17 cellular contexts compared by ENCODE assay signal in the genomic region with DNA sequence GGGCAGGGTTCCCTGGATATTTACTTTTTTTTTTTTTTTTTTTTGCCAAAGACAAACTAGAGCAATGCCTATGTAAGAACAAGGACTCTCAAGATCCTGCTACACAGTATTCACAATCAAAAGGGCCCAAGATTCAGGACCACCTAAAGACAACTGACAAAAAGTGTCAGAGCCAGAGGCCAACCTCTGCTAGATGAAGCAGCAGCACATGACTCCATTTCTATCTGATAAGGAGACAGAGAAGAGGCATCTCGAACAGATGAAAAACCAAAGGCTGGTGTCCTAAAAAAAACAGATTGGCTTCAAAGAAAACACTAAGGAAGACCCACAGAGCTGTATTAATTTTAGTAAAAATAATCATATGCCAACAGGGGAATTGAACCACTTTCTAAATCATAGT. TPM values are rescaled to one million over a fixed set of nuclear protein-coding genes. Genes with fewer than 3 reads are reported as not detected.
DNase-seq lines count a peak whose midpoint lies in the region; ATAC-seq and TF ChIP-seq lines count a peak whose summit lies in the region.
"Had no signal": no experiment of that assay in that cellular context is flagged by ENCODE, and none has a peak within 500 bp of the region (broad histone marks: within the 10 kb centered on the region; RNA-seq: fewer than 3 reads in every experiment).

No MANE protein-coding gene starts in this region.

- H3K27ac Mint-ChIP-seq in activated T-cell treated with anti-CD3 and anti-CD28 coated beads, Interleukin-2, amount 50 U/mL, for 72 hours: peak overlapping the region; percentile 7
- peak overlapping the region; percentile 44 to 63 for H3K27ac Mint-ChIP-seq in effector memory CD8-positive, alpha-beta T cell
- H3K27ac Mint-ChIP-seq in stimulated activated memory B cell treated with anti-CD40 and anti-IgM and Interleukin-4, amounts not matched to agents 10 μg/mL and 1 μg/mL and 100 μg/mL, for 72 hours: peak overlapping the region; percentile 25

- no peaks in the 10 kb centered on the region for H3K27me3 ChIP-seq in sigmoid colon
- H3K27me3 ChIP-seq: SJCRH30 had no signal

- no peak for TF ChIP-seq POLR2A in sigmoid colon (IDR thresholded peaks at IDR 0.05)

- intact Hi-C loops in OCI-LY7 (cut with micrococcal nuclease; ENCODE audit: unreplicated experiment) (no loop called here), sigmoid colon (cut with DNase I) (no loop called here)

- H3K79me2 ChIP-seq in OCI-LY7 (ENCODE audit: insufficient read depth, low read depth, low read length): no peaks in the 10 kb centered on the region

- H3K36me3 Mint-ChIP-seq in activated T-cell treated with anti-CD3 and anti-CD28 coated beads, Interleukin-2, amount 50 U/mL, for 72 hours (ENCODE audit: insufficient read depth in 2 of 2): peaks cover 16 to 44% of the 10 kb centered on the region in 2 donors
- peaks cover 68% of the 10 kb centered on the region for H3K36me3 Mint-ChIP-seq in effector memory CD8-positive, alpha-beta T cell (ENCODE audit: insufficient read depth)
- peaks cover 83% of the 10 kb centered on the region for H3K36me3 Mint-ChIP-seq in stimulated activated memory B cell treated with anti-CD40 and anti-IgM and Interleukin-4, amounts not matched to agents 10 μg/mL and 1 μg/mL and 100 μg/mL, for 72 hours

- H3K4me3 Mint-ChIP-seq in activated T-cell treated with anti-CD3 and anti-CD28 coated beads, Interleukin-2, amount 50 U/mL, for 72 hours: no peak overlapping the region
- H3K4me3 Mint-ChIP-seq in effector memory CD8-positive, alpha-beta T cell: no peak overlapping the region
- no peak overlapping the region for H3K4me3 Mint-ChIP-seq in stimulated activated memory B cell treated with anti-CD40 and anti-IgM and Interleukin-4, amounts not matched to agents 10 μg/mL and 1 μg/mL and 100 μg/mL, for 72 hours
- H3K4me3 Mint-ChIP-seq: CD8-positive, alpha-beta memory T cell had no signal

- H3K9me3 Mint-ChIP-seq in activated T-cell treated with anti-CD3 and anti-CD28 coated beads, Interleukin-2, amount 50 U/mL, for 72 hours: no peaks in the 10 kb centered on the region
- no peaks in the 10 kb centered on the region for H3K9me3 Mint-ChIP-seq in effector memory CD8-positive, alpha-beta T cell
- no peaks in the 10 kb centered on the region for H3K9me3 Mint-ChIP-seq in stimulated activated memory B cell treated with anti-CD40 and anti-IgM and Interleukin-4, amounts not matched to agents 10 μg/mL and 1 μg/mL and 100 μg/mL, for 72 hours
- H3K9me3 Mint-ChIP-seq: CD8-positive, alpha-beta memory T cell had no signal

- no peaks in the 10 kb centered on the region for H3K27me3 Mint-ChIP-seq in activated T-cell treated with anti-CD3 and anti-CD28 coated beads, Interleukin-2, amount 50 U/mL, for 72 hours (ENCODE audit: low read depth)
- H3K27me3 Mint-ChIP-seq in effector memory CD8-positive, alpha-beta T cell: no peaks in the 10 kb centered on the region
- no peaks in the 10 kb centered on the region for H3K27me3 Mint-ChIP-seq in stimulated activated memory B cell treated with anti-CD40 and anti-IgM and Interleukin-4, amounts not matched to agents 10 μg/mL and 1 μg/mL and 100 μg/mL, for 72 hours
- H3K27me3 Mint-ChIP-seq: CD8-positive, alpha-beta memory T cell had no signal

- CTCF ChIA-PET in OCI-LY7 (lab: Charles Lee; ENCODE audit: unreplicated experiment): no interaction called here

- DNase-seq in activated T-cell treated with anti-CD3 and anti-CD28 coated beads, Interleukin-2, amount 50 U/mL, for 72 hours: no peak
- DNase-seq in activated T-cell treated with anti-CD3 and anti-CD28 coated beads for 4 hours (no peak), OCI-LY7 (ENCODE audit: low spot score) (no peak), sigmoid colon (no peak)
- no peak for DNase-seq in effector memory CD8-positive, alpha-beta T cell
- DNase-seq in activated CD4-positive, CD25-positive, alpha-beta regulatory T cell (lab: John Stamatoyannopoulos, UW): no peak
- DNase-seq: CD8-positive, alpha-beta memory T cell; DMS79; NCI-H1092; NCI-H146; NCI-H2029 treated with DMSO at 0.1 percent for 48 hours; NCI-H2171; NCI-H526; SJCRH30 had no signal

- peaks cover 42% of the 10 kb centered on the region for H3K4me1 Mint-ChIP-seq in activated T-cell treated with anti-CD3 and anti-CD28 coated beads, Interleukin-2, amount 50 U/mL, for 72 hours (ENCODE audit: low read depth)
- peaks cover 13 to 14% of the 10 kb centered on the region in 2 donors for H3K4me1 Mint-ChIP-seq in effector memory CD8-positive, alpha-beta T cell (ENCODE audit: low read depth in 2 of 2)
- H3K4me1 Mint-ChIP-seq in stimulated activated memory B cell treated with anti-CD40 and anti-IgM and Interleukin-4, amounts not matched to agents 10 μg/mL and 1 μg/mL and 100 μg/mL, for 72 hours: peaks cover 60% of the 10 kb centered on the region

- 82 to 92% methylated on average over 1 of the region's 1 CpG for WGBS in sigmoid colon, 2 donors

- H4K20me1 ChIP-seq in OCI-LY7 (ENCODE audit: insufficient read depth, low read length): no peaks in the 10 kb centered on the region

- no peak overlapping the region for H2AFZ ChIP-seq in OCI-LY7 (ENCODE audit: low read length)

- H3K4me3 ChIP-seq in OCI-LY7 (ENCODE audit: low read depth, low read length, poor library complexity, severe bottlenecking) (no peak overlapping the region), sigmoid colon (no peak overlapping the region)
- H3K4me3 ChIP-seq: SJCRH30 had no signal

- TF ChIP-seq EP300 in sigmoid colon (IDR thresholded peaks at IDR 0.05): no peak

- POLR2A ChIA-PET in OCI-LY7 (lab: Charles Lee): interaction anchor here (1.4 to 1.5 kb wide), 3 partner anchors 13 to 19 kb away, joined by 4 to 9 read pairs (median 6); no protein-coding TSS in a partner anchor

- peaks cover 55% of the 10 kb centered on the region for H3K36me3 ChIP-seq in OCI-LY7 (ENCODE audit: insufficient read depth, low read length)
- peaks cover 0 to 42% (median 0%) of the 10 kb centered on the region in 4 donors for H3K36me3 ChIP-seq in sigmoid colon

- H3K27ac ChIP-seq in OCI-LY7 (ENCODE audit: low read depth, low read length, poor library complexity, severe bottlenecking) (no peak overlapping the region), sigmoid colon (no peak overlapping the region)
- H3K27ac ChIP-seq: HL-60, SJCRH30 had no signal

- no peaks in the 10 kb centered on the region for H3K9me2 ChIP-seq in OCI-LY7 (ENCODE audit: insufficient read depth, low read length)

- H3K9me3 ChIP-seq in OCI-LY7 (ENCODE audit: low read length) (no peaks in the 10 kb centered on the region), sigmoid colon (no peaks in the 10 kb centered on the region)
- H3K9me3 ChIP-seq: SJCRH30 had no signal

- TF ChIP-seq CTCF in OCI-LY7 (conservative IDR thresholded peaks at IDR 0.05; ENCODE audit: low read length) (no peak), sigmoid colon (IDR thresholded peaks at IDR 0.05) (no peak)

- H3K4me1 ChIP-seq in OCI-LY7 (ENCODE audit: insufficient read depth, low read length, poor library complexity, severe bottlenecking): peaks cover 14% of the 10 kb centered on the region
- no peaks in the 10 kb centered on the region for H3K4me1 ChIP-seq in sigmoid colon
- H3K4me1 ChIP-seq: SJCRH30 had no signal

- H3K4me2 ChIP-seq in OCI-LY7 (ENCODE audit: low read length): no peak overlapping the region

- ATAC-seq in activated T-cell treated with anti-CD3 and anti-CD28 coated beads, Interleukin-2, amount 50 U/mL, for 72 hours (replicated peaks in 1 of 2): no peak
- no peak for ATAC-seq in effector memory CD8-positive, alpha-beta T cell (replicated peaks)
- ATAC-seq in stimulated activated memory B cell treated with anti-CD40 and anti-IgM and Interleukin-4, amounts not matched to agents 10 μg/mL and 1 μg/mL and 100 μg/mL, for 72 hours: no peak
- ATAC-seq in HG02642 (IDR thresholded peaks at IDR 0.05; ENCODE audit: poor library complexity, unreplicated experiment): no peak

- BruUV-seq in OCI-LY7 (replicated peaks; lab: Mats Ljungman, UMichigan): TSS peak; percentile 12

RNA-seq across cellular contexts. Expression of a gene that starts 20.0 kb away (rescaled TPM):
- total RNA-seq in activated T-cell treated with anti-CD3 and anti-CD28 coated beads, Interleukin-2, amount 50 U/mL, for 72 hours: 10 to 100 TPM; 56.6 to 69.6 TPM
- total RNA-seq in OCI-LY7 (2014; rRNA removed; shearing (Covaris generic)): 16.0 and 26.2 TPM in 2 replicates
- total RNA-seq in OCI-LY7 (2022) (33.5 and 36.0 TPM in 2 replicates), sigmoid colon (10 to 100 TPM; 37.7 to 82.0 (median 55.4) TPM)
- 10 to 100 TPM; 19.9 to 36.8 (median 21.0) TPM for polyA plus RNA-seq in sigmoid colon
